15 cellular contexts compared by ENCODE assay signal in the genomic region with DNA sequence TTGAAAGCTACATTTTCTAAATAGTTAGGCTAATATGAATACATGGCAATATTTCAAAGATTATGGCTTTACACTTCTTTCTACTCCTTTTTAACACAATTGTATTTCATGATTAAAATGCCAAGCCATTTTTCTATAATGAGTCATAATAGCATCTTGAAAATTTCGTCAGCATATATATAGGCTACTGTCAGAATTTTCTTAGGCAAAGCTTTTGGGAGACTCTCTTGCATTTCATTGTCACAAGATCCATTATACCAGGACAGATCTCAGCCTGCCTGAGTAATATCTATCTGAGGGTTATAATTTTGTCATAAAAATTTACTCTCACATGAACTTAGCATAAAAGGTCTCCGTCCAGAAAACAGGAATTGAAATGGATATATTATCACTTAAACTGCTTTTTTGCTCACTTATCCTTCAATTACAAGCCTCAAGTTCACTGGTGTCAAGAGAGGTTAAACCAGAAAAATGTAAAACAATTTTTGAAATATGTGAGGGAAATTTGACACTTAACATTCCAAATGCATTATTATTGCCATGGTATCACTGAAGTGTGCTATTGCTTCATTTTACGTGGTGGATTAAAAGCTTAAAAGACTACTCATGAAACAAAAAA. TPM values are rescaled to one million over a fixed set of nuclear protein-coding genes. Genes with fewer than 3 reads are reported as not detected.
DNase-seq lines count a peak whose midpoint lies in the region; ATAC-seq and TF ChIP-seq lines count a peak whose summit lies in the region.
"Had no signal": no experiment of that assay in that cellular context is flagged by ENCODE, and none has a peak within 500 bp of the region (broad histone marks: within the 10 kb centered on the region; RNA-seq: fewer than 3 reads in every experiment).

No MANE protein-coding gene starts in this region.

- H3K79me2 ChIP-seq in smooth muscle cell (ENCODE audit: low read depth), result no peaks in the 10 kb centered on the region

- no peaks in the 10 kb centered on the region for H4K20me1 ChIP-seq in smooth muscle cell (ENCODE audit: low read depth)

- H3K4me2 ChIP-seq in smooth muscle cell, result peak overlapping the region; percentile 34
- H3K4me2 ChIP-seq: neural progenitor cell had no signal

- no peaks in the 10 kb centered on the region for H3F3A ChIP-seq in smooth muscle cell (ENCODE audit: low read depth)

- H3K9me3 ChIP-seq in HEK293 (ENCODE audit: control insufficient read depth, insufficient read depth, low read depth, low read length) (no peaks in the 10 kb centered on the region), smooth muscle cell (replicated peaks; ENCODE audit: low read depth) (no peaks in the 10 kb centered on the region), esophagus muscularis mucosa (no peaks in the 10 kb centered on the region), Peyer's patch (no peaks in the 10 kb centered on the region)
- H3K9me3 ChIP-seq: stomach had no signal

- H3K27me3 ChIP-seq in smooth muscle cell (ENCODE audit: low read depth) (peaks cover under 1% of the 10 kb centered on the region), esophagus muscularis mucosa (no peaks in the 10 kb centered on the region), Peyer's patch (no peaks in the 10 kb centered on the region)
- H3K27me3 ChIP-seq: neural progenitor cell, stomach had no signal

- no peak for TF ChIP-seq POLR2A in esophagus muscularis mucosa (IDR thresholded peaks at IDR 0.05; ENCODE audit: low read depth)
- no peak for TF ChIP-seq POLR2A in Peyer's patch (IDR thresholded peaks at IDR 0.05)

- H3K4me3 ChIP-seq in HEK293 (ENCODE audit: low read depth, low read length), result no peak overlapping the region
- H3K4me3 ChIP-seq in fibroblast of pulmonary artery (replicated peaks; ENCODE audit: low read depth, low read length), result no peak overlapping the region
- H3K4me3 ChIP-seq in smooth muscle cell, result no peak overlapping the region
- H3K4me3 ChIP-seq in esophagus muscularis mucosa, result no peak overlapping the region
- H3K4me3 ChIP-seq in Peyer's patch, result no peak overlapping the region
- H3K4me3 ChIP-seq: lung, neural progenitor cell, stomach had no signal

- TF ChIP-seq CTCF in HEK293 (tag by site-specific recombination; IDR thresholded peaks at IDR 0.05) (no peak), fibroblast of pulmonary artery (IDR thresholded peaks at IDR 0.05; ENCODE audit: low read length, missing control alignments) (no peak), smooth muscle cell (IDR thresholded peaks at IDR 0.05; ENCODE audit: borderline replicate concordance, insufficient read depth, poor library complexity, severe bottlenecking) (no peak), esophagus muscularis mucosa (IDR thresholded peaks at IDR 0.05) (no peak), Peyer's patch (IDR thresholded peaks at IDR 0.05) (no peak)

- no peak overlapping the region for H3K9ac ChIP-seq in smooth muscle cell (ENCODE audit: low read depth)
- H3K9ac ChIP-seq: neural progenitor cell had no signal

- POLR2A ChIA-PET in HEK293 (lab: Yijun Ruan, JAX), result no interaction called here

- intact Hi-C loops in esophagus muscularis mucosa (cut with DNase I), result no loop called here

- H3K36me3 ChIP-seq in HEK293 (ENCODE audit: control insufficient read depth in 2 of 2, insufficient read depth in 1 of 2, low read length in 2 of 2) (no peaks in the 10 kb centered on the region), smooth muscle cell (ENCODE audit: low read depth) (no peaks in the 10 kb centered on the region), esophagus muscularis mucosa (no peaks in the 10 kb centered on the region), Peyer's patch (no peaks in the 10 kb centered on the region)
- H3K36me3 ChIP-seq: neural progenitor cell, stomach had no signal

- 74% methylated on average over 3 of the region's 3 CpGs for WGBS in smooth muscle cell (ENCODE audit: low lambda C conversion rate)
- 48% methylated on average over 3 of the region's 3 CpGs for WGBS in esophagus muscularis mucosa

- CTCF ChIA-PET in HEK293 (lab: Yijun Ruan, JAX), result no interaction called here

- no peak overlapping the region for H2AFZ ChIP-seq in smooth muscle cell (ENCODE audit: low read depth)
- H2AFZ ChIP-seq: neural progenitor cell had no signal

- in situ Hi-C loops in SK-MEL-5 (cut with HindIII; ENCODE audit: low pct_unique_long_range_greater_than_20kb, low sequenced_read_pairs), result no loop called here

- no peak for TF ChIP-seq EP300 in esophagus muscularis mucosa (IDR thresholded peaks at IDR 0.05)

- no peak for ATAC-seq in HG03460 (IDR thresholded peaks at IDR 0.05; ENCODE audit: unreplicated experiment)

- H3K4me1 ChIP-seq in HEK293 (ENCODE audit: control insufficient read depth, insufficient read depth, low read length) (no peaks in the 10 kb centered on the region), smooth muscle cell (ENCODE audit: low read depth) (no peaks in the 10 kb centered on the region), esophagus muscularis mucosa (no peaks in the 10 kb centered on the region), Peyer's patch (no peaks in the 10 kb centered on the region)
- H3K4me1 ChIP-seq: neural progenitor cell, stomach had no signal

- DNase-seq in SK-MEL-5 (ENCODE audit: low read depth, low spot score) (peak; percentile 6), fibroblast of pulmonary artery (ENCODE audit: low read depth) (peak; percentile 40), smooth muscle cell (lab: John Stamatoyannopoulos, UW; ENCODE audit: unreplicated experiment) (no peak), esophagus muscularis mucosa (ENCODE audit: extremely low spot score) (no peak), Peyer's patch (no peak)
- DNase-seq: CD8-positive, alpha-beta memory T cell; central memory CD4-positive, alpha-beta T cell; H7; NCI-H2171; stomach had no signal

- H3K27ac ChIP-seq in HEK293 (ENCODE audit: extremely low read depth, low read depth, low read length) (no peak overlapping the region), smooth muscle cell (ENCODE audit: low read depth) (peak overlapping the region; percentile 28), esophagus muscularis mucosa (replicated peaks in 1 of 4) (no peak overlapping the region), Peyer's patch (no peak overlapping the region)
- H3K27ac ChIP-seq: HL-60, neural progenitor cell, stomach had no signal

TF ChIP-seq in HEK293, 187 proteins besides CTCF, POLR2A, EP300 and RAD21:
- TF ChIP-seq SP7 (tag by site-specific recombination; IDR thresholded peaks at IDR 0.05) (peak; percentile 83), ZNF521 (tag by site-specific recombination; IDR thresholded peaks at IDR 0.05) (no peak)

RNA-seq across cellular contexts. Expression of gene CPA3, which starts 37.2 kb away (rescaled TPM):
- total RNA-seq in SK-MEL-5 (2014; rRNA removed; shearing (Covaris generic)), result not detected in 2 replicates
- not detected in 2 replicates for polyA plus RNA-seq in SK-MEL-5 (2015; cell fraction: cytosol; rRNA removed)
- not detected in 2 replicates for polyA plus RNA-seq in SK-MEL-5 (2015; cell fraction: nucleus; rRNA removed)
- not detected in 2 replicates for total RNA-seq in smooth muscle cell
- not detected in 2 replicates for polyA plus RNA-seq in smooth muscle cell
- 10 to 100 TPM in 3 of 4 donors, 1 to 10 TPM in 1; 3.7 to 49.9 (median 28.2) TPM for total RNA-seq in esophagus muscularis mucosa
- 10 to 100 TPM in 1 of 4 donors, 1 to 10 TPM in 2, under 1 TPM in 1; 0.70 to 13.6 (median 5.8) TPM for total RNA-seq in Peyer's patch
- total RNA-seq: CD8-positive, alpha-beta memory T cell; H7 had no signal
- polyA plus RNA-seq: CD8-positive, alpha-beta memory T cell had no signal

Comparison
In these comparisons a context has a peak if more than half of its experiments do, and no peak if none do; other contexts are left out.
1. DNase-seq: peak in SK-MEL-5 (single experiment) and fibroblast of pulmonary artery (single experiment); none in smooth muscle cell (single experiment), esophagus muscularis mucosa (single experiment) and Peyer's patch (0 of 3).